In genomic region chr2:161418715-161419337, GRCh38 we compare ENCODE assay signal across 10 cellular contexts. TPM values are rescaled to one million over a fixed set of nuclear protein-coding genes. Genes with fewer than 3 reads are reported as not detected.
DNase-seq lines count a peak whose midpoint lies in the region; ATAC-seq and TF ChIP-seq lines count a peak whose summit lies in the region.
"Had no signal": no experiment of that assay in that cellular context is flagged by ENCODE, and none has a peak within 500 bp of the region (broad histone marks: within the 10 kb centered on the region; RNA-seq: fewer than 3 reads in every experiment).

No MANE protein-coding gene starts in this region.

- no peaks in the 10 kb centered on the region for H4K20me1 ChIP-seq in MM.1S (ENCODE audit: insufficient read depth, low read length)

- H3K4me3 ChIP-seq in MM.1S (ENCODE audit: low read length) (peak overlapping the region; percentile 28), trophoblast cell (ENCODE audit: low read depth, low read length) (no peak overlapping the region), gastrocnemius medialis (peak overlapping the region in 2 of 4 donors; percentile 23 to 49)

- in situ Hi-C loops in gastrocnemius medialis (cut with MboI; ENCODE audit: low sequenced_read_pairs in 4 of 4) = no loop called here

- peaks cover 51% of the 10 kb centered on the region for H3K4me1 Mint-ChIP-seq in brain

- intact Hi-C loops in gastrocnemius medialis (cut with DNase I; ENCODE audit: low total_unique reads) = no loop called here

- H3K27me3 ChIP-seq in MM.1S (replicated peaks; ENCODE audit: insufficient read depth, low read length) (no peaks in the 10 kb centered on the region), trophoblast cell (ENCODE audit: insufficient read depth, low read length) (peaks cover 87% of the 10 kb centered on the region), gastrocnemius medialis (peaks cover 90 to 99% (median 92%) of the 10 kb centered on the region in 3 donors)

- H3K4me3 Mint-ChIP-seq in brain = peak overlapping the region; percentile 77 to 90 (median 82)

- no peak overlapping the region for H4K12ac ChIP-seq in trophoblast cell (ENCODE audit: low read depth, low read length)

- no peak overlapping the region for H2BK5ac ChIP-seq in trophoblast cell (ENCODE audit: low read depth, low read length, poor library complexity)

- no peak overlapping the region for H3K23ac ChIP-seq in trophoblast cell (ENCODE audit: low read length)

- no peak overlapping the region for H4K91ac ChIP-seq in trophoblast cell (ENCODE audit: low read depth, low read length)

- ATAC-seq in HG03469 (IDR thresholded peaks at IDR 0.05; ENCODE audit: unreplicated experiment) (no peak), GM18498 (IDR thresholded peaks at IDR 0.05; ENCODE audit: unreplicated experiment) (no peak), gastrocnemius medialis (no peak)

- no peaks in the 10 kb centered on the region for H3K36me3 Mint-ChIP-seq in brain

- peak; percentile 42 for DNase-seq in DMS153 (lab: John Stamatoyannopoulos, UW)
- no peak for DNase-seq in DMS153 treated with DMSO at 0.1 percent for 48 hours (lab: John Stamatoyannopoulos, UW; ENCODE audit: unreplicated experiment)
- no peak for DNase-seq in MM.1S
- DNase-seq in trophoblast cell = peak; percentile 28 to 50
- DNase-seq in gastrocnemius medialis = no peak

- H3K4ac ChIP-seq in trophoblast cell (ENCODE audit: low read depth, low read length) = no peak overlapping the region

- no peak overlapping the region for H2BK120ac ChIP-seq in trophoblast cell (ENCODE audit: insufficient read depth, low read length, poor library complexity)

- H3K9me3 ChIP-seq in MM.1S (replicated peaks; ENCODE audit: insufficient read depth, low read length) = no peaks in the 10 kb centered on the region
- peaks cover 4% of the 10 kb centered on the region for H3K9me3 ChIP-seq in trophoblast cell (ENCODE audit: insufficient read depth, low read depth, low read length)
- H3K9me3 ChIP-seq in gastrocnemius medialis = no peaks in the 10 kb centered on the region

- peaks cover 2% of the 10 kb centered on the region for H3K79me1 ChIP-seq in trophoblast cell (ENCODE audit: low read length)

- no peak overlapping the region for H2AK5ac ChIP-seq in trophoblast cell (ENCODE audit: low read length)

- no peak overlapping the region for H2BK12ac ChIP-seq in trophoblast cell (ENCODE audit: low read length)

- peak overlapping the region in 2 of 5 experiments; percentile 91 to 98 for H3K27ac Mint-ChIP-seq in brain

- H3K9me3 Mint-ChIP-seq in brain = peaks cover 0 to 11% (median 9%) of the 10 kb centered on the region in 5 experiments

- TF ChIP-seq POLR2A in gastrocnemius medialis (IDR thresholded peaks at IDR 0.05) = no peak

- H3K9me2 ChIP-seq in MM.1S (replicated peaks; ENCODE audit: insufficient read depth, low read length) = no peaks in the 10 kb centered on the region

- H3K14ac ChIP-seq in trophoblast cell (ENCODE audit: low read length) = no peak overlapping the region

- H3K4me2 ChIP-seq in MM.1S (ENCODE audit: low read depth, low read length) (peak overlapping the region; percentile 53; the same call in 1 of the 2 replicates), trophoblast cell (ENCODE audit: low read length) (peak overlapping the region; percentile 70)

- H4K8ac ChIP-seq in trophoblast cell (ENCODE audit: low read depth, low read length) = no peak overlapping the region

- no peaks in the 10 kb centered on the region for H3K36me3 ChIP-seq in MM.1S (replicated peaks; ENCODE audit: insufficient read depth, low read length)
- H3K36me3 ChIP-seq in trophoblast cell (ENCODE audit: control insufficient read depth in 1 of 2, insufficient read depth in 2 of 2, low read length in 2 of 2) = no peaks in the 10 kb centered on the region
- H3K36me3 ChIP-seq in gastrocnemius medialis = no peaks in the 10 kb centered on the region

- H3F3A ChIP-seq in MM.1S (ENCODE audit: insufficient read depth, low read length) = no peaks in the 10 kb centered on the region

- peaks cover 97% of the 10 kb centered on the region for H3K27me3 Mint-ChIP-seq in brain

- H3K79me2 ChIP-seq in MM.1S (ENCODE audit: low read length) = no peaks in the 10 kb centered on the region
- H3K79me2 ChIP-seq in trophoblast cell (ENCODE audit: control insufficient read depth, insufficient read depth, low read length, poor library complexity) = peaks cover 3% of the 10 kb centered on the region

- no CpG with 5 or more reads among the region's 48 CpGs for WGBS in trophoblast cell (ENCODE audit: extremely low coverage, insufficient coverage, insufficient read length)

- H2AFZ ChIP-seq in MM.1S (ENCODE audit: low read length) (no peak overlapping the region), trophoblast cell (ENCODE audit: insufficient read depth, low read length, poor library complexity) (no peak overlapping the region)

- TF ChIP-seq CTCF in MM.1S (IDR thresholded peaks at IDR 0.05; ENCODE audit: low read length) (no peak), brain (conservative IDR thresholded peaks at IDR 0.05) (no peak), gastrocnemius medialis (IDR thresholded peaks at IDR 0.05 in 4 of 5, conservative IDR thresholded peaks at IDR 0.05 in 1 of 5) (no peak)

- no peak overlapping the region for H3K18ac ChIP-seq in trophoblast cell (ENCODE audit: low read length)

- H3K9ac ChIP-seq in MM.1S (ENCODE audit: low read length) (no peak overlapping the region), trophoblast cell (ENCODE audit: low read length) (no peak overlapping the region)

- H3K27ac ChIP-seq in MM.1S (ENCODE audit: low read length) (no peak overlapping the region), trophoblast cell (ENCODE audit: low read depth, low read length) (no peak overlapping the region), gastrocnemius medialis (no peak overlapping the region)
- H3K27ac ChIP-seq: 22Rv1 had no signal

- H3K4me1 ChIP-seq in MM.1S (ENCODE audit: low read length) (no peaks in the 10 kb centered on the region), trophoblast cell (ENCODE audit: control insufficient read depth in 1 of 2, insufficient read depth in 2 of 2, low read length in 2 of 2) (peaks cover 10 to 16% of the 10 kb centered on the region in 2 experiments), gastrocnemius medialis (peaks cover 21 to 24% of the 10 kb centered on the region in 2 donors)

RNA-seq across cellular contexts. Expression of gene TBR1, which starts 2.7 kb away (rescaled TPM):
- 9.4 TPM for polyA plus RNA-seq in brain (ENCODE audit: insufficient read depth, low read depth, low replicate concordance)
- polyA plus RNA-seq in trophoblast cell (2013) = 0.21 and 0.28 TPM in 2 replicates
- total RNA-seq in gastrocnemius medialis = not detected
- total RNA-seq: SK-MEL-5 had no signal

Comparison
In these comparisons a context has a peak if more than half of its experiments do, and no peak if none do; other contexts are left out.
1. DNase-seq: peak in DMS153 (single experiment) and trophoblast cell (2 of 2); none in DMS153 treated with DMSO at 0.1 percent for 48 hours (single experiment), MM.1S (single experiment) and gastrocnemius medialis (0 of 2).